ENCODE assay signal across 8 cellular contexts in genomic region chr16:87765776-87766484, GRCh38. TPM values are rescaled to one million over a fixed set of nuclear protein-coding genes. Genes with fewer than 3 reads are reported as not detected.
DNase-seq lines count a peak whose midpoint lies in the region; ATAC-seq and TF ChIP-seq lines count a peak whose summit lies in the region.

TSS of gene KLHDC4 (minus strand) at chr16:87765986. CDS start at chr16:87765890, 96 bp downstream.

- peaks cover 0 to 11% (median 9%) of the 10 kb centered on the region in 4 donors for H3K36me3 ChIP-seq in liver (ENCODE audit: control insufficient read depth in 4 of 4, insufficient read depth in 3 of 4, low read depth in 1 of 4, low read length in 3 of 4)

- TF ChIP-seq CTCF in liver (IDR thresholded peaks at IDR 0.05; ENCODE audit: low read depth, low read length, missing input control): no peak

- H3K27me3 ChIP-seq in liver (ENCODE audit: control insufficient read depth in 4 of 4, insufficient read depth in 4 of 4, low read length in 3 of 4): no peaks in the 10 kb centered on the region

- WGBS in liver: under 1% methylated on average over 60 of the region's 60 CpGs

- in situ Hi-C loops in ACHN (cut with HindIII; ENCODE audit: low pct_ligation_motif_present, low pct_unique_long_range_greater_than_20kb, low sequenced_read_pairs): no loop called here

- no peaks in the 10 kb centered on the region for H3K9me3 ChIP-seq in liver (ENCODE audit: control insufficient read depth in 4 of 4, low read length in 3 of 4)

- H3K4me1 ChIP-seq in liver (ENCODE audit: control insufficient read depth in 4 of 4, insufficient read depth in 4 of 4, low read length in 3 of 4): peaks cover 7 to 24% (median 16%) of the 10 kb centered on the region in 4 donors

- H3K4me3 ChIP-seq in liver (ENCODE audit: low read depth in 1 of 3, low read length in 3 of 3): peak within 1 kb of the TSS; percentile 85 to 94 (median 91)

- H3K27ac ChIP-seq in liver (ENCODE audit: low read depth in 1 of 2, low read length in 2 of 2): peak within 1 kb of the TSS; percentile 38 to 60

- peak; percentile 93 for DNase-seq in ACHN
- peak; percentile 81 for DNase-seq in NCI-H748 (lab: John Stamatoyannopoulos, UW; ENCODE audit: unreplicated experiment)
- DNase-seq in activated CD4-positive, alpha-beta T cell treated with anti-CD3 and anti-CD28 coated beads, Interleukin-2, amount 50 U/mL, for 48 hours: peak; percentile 91 to 92
- DNase-seq in dermis microvascular lymphatic vessel endothelial cell (ENCODE audit: low read depth in 2 of 2): peak; percentile 70 to 90
- DNase-seq in stimulated activated CD4-positive, alpha-beta T cell treated with anti-CD3 and anti-CD28 coated beads, Interleukin-4, amount 100 ng/mL, for 1 hour: peak; percentile 89

- H3K9ac ChIP-seq in liver (ENCODE audit: low read depth in 1 of 2, low read length in 2 of 2): peak within 1 kb of the TSS in 1 of 2 donors; percentile 50

- ATAC-seq in GM18867 (IDR thresholded peaks at IDR 0.05; ENCODE audit: unreplicated experiment): peak; percentile 69
- peak; percentile 78 for ATAC-seq in HG03135 (IDR thresholded peaks at IDR 0.05; ENCODE audit: unreplicated experiment)

- TF ChIP-seq RAD21 in liver (IDR thresholded peaks at IDR 0.05): no peak

TF ChIP-seq in liver, 16 proteins besides CTCF, POLR2A, EP300 and RAD21:
- TF ChIP-seq TAF1 (conservative IDR thresholded peaks at IDR 0.05) (no peak), SP1 (IDR thresholded peaks at IDR 0.05) (peak; percentile 54), FOXA2 (IDR thresholded peaks at IDR 0.05) (no peak), ATF3 (IDR thresholded peaks at IDR 0.05) (no peak), NR2F2 (IDR thresholded peaks at IDR 0.05) (no peak), HNF4A (conservative IDR thresholded peaks at IDR 0.05) (no peak), FOXA1 (IDR thresholded peaks at IDR 0.05) (no peak), HNF4G (IDR thresholded peaks at IDR 0.05) (no peak), ZBTB33 (IDR thresholded peaks at IDR 0.05) (no peak), YY1 (IDR thresholded peaks at IDR 0.05) (peak; percentile 86), RXRA (IDR thresholded peaks at IDR 0.05) (no peak), JUND (IDR thresholded peaks at IDR 0.05) (no peak), GABPA (IDR thresholded peaks at IDR 0.05 in 1 of 2, conservative IDR thresholded peaks at IDR 0.05 in 1 of 2) (peak; percentile 93 to 99), REST (IDR thresholded peaks at IDR 0.05) (peak; percentile 21), MAX (IDR thresholded peaks at IDR 0.05) (peak; percentile 95), EGR1 (IDR thresholded peaks at IDR 0.05; ENCODE audit: low read depth in 2 of 2) (no peak)

RNA-seq across cellular contexts. Expression of gene KLHDC4, which starts in this region (rescaled TPM):
- total RNA-seq in dermis microvascular lymphatic vessel endothelial cell: 16.6 and 17.6 TPM in 2 replicates
- 10 to 100 TPM; 15.8 to 27.6 TPM for total RNA-seq in liver
- 10 to 100 TPM in 1 of 2 donors, 1 to 10 TPM in 1; 8.2 to 12.7 TPM for polyA plus RNA-seq in liver

Comparison
In these comparisons a context has a peak if more than half of its experiments do, and no peak if none do; other contexts are left out.
1. Peak in every context shown above with its lines: DNase-seq, ATAC-seq, H3K4me3 ChIP-seq and H3K27ac ChIP-seq.